In the genomic region with DNA sequence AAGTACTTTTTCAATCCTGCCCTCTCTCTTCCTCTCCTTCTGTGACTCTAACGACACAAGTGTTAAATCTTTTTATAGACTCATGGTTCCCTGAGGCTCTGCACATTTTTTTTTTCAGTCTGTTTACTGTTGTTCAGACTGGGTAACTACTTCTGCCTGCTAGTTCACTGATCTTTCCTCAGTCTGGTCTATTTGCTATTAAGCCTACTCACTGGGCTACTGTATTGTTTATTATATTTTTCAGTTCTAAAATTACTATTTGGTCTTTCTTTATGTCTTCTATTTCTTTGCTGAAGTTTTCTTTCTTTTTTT, we compare ENCODE assay signal across 12 cellular contexts. TPM values are rescaled to one million over a fixed set of nuclear protein-coding genes. Genes with fewer than 3 reads are reported as not detected.
DNase-seq lines count a peak whose midpoint lies in the region; ATAC-seq and TF ChIP-seq lines count a peak whose summit lies in the region.
"Had no signal": no experiment of that assay in that cellular context is flagged by ENCODE, and none has a peak within 500 bp of the region (broad histone marks: within the 10 kb centered on the region; RNA-seq: fewer than 3 reads in every experiment).

No MANE protein-coding gene starts in this region.

- TF ChIP-seq POLR2A in vagina (IDR thresholded peaks at IDR 0.05), result no peak

- H3K36me3 ChIP-seq in A673 (ENCODE audit: insufficient read depth, low read length, poor library complexity, severe bottlenecking) (no peaks in the 10 kb centered on the region), GM23338 (ENCODE audit: insufficient read depth) (no peaks in the 10 kb centered on the region), mucosa of descending colon (ENCODE audit: low read depth) (no peaks in the 10 kb centered on the region), vagina (no peaks in the 10 kb centered on the region)

- CTCF ChIA-PET in A673 (lab: Charles Lee), result no interaction called here

- TF ChIP-seq CTCF in A673 (conservative IDR thresholded peaks at IDR 0.05; ENCODE audit: low read depth, low read length) (no peak), GM23338 (conservative IDR thresholded peaks at IDR 0.05; ENCODE audit: low read depth in 2 of 2) (no peak), chondrocyte (IDR thresholded peaks at IDR 0.05) (no peak), mucosa of descending colon (IDR thresholded peaks at IDR 0.05) (no peak), vagina (IDR thresholded peaks at IDR 0.05) (no peak)

- peaks cover 28% of the 10 kb centered on the region for H3K4me1 Mint-ChIP-seq in GM23338
- peaks cover 53% of the 10 kb centered on the region for H3K4me1 Mint-ChIP-seq in chondrocyte (ENCODE audit: low read depth)

- no peak overlapping the region for H3K4me3 ChIP-seq in A673 (ENCODE audit: low read depth, low read length, poor library complexity, severe bottlenecking)
- H3K4me3 ChIP-seq in GM23338, result no peak overlapping the region
- H3K4me3 ChIP-seq in mucosa of descending colon, result no peak overlapping the region
- no peak overlapping the region for H3K4me3 ChIP-seq in vagina

- H3K9me3 ChIP-seq in A673 (ENCODE audit: low read depth, low read length, poor library complexity, severe bottlenecking), result no peaks in the 10 kb centered on the region
- H3K9me3 ChIP-seq in mucosa of descending colon, result no peaks in the 10 kb centered on the region
- H3K9me3 ChIP-seq in vagina, result no peaks in the 10 kb centered on the region

- H3K4me1 ChIP-seq in A673 (ENCODE audit: insufficient read depth, low read length, poor library complexity, severe bottlenecking) (peaks cover 33% of the 10 kb centered on the region), GM23338 (ENCODE audit: insufficient read depth) (peaks cover 13% of the 10 kb centered on the region; the same call in 1 of the 2 replicates), mucosa of descending colon (ENCODE audit: low read depth) (peaks cover 14% of the 10 kb centered on the region), vagina (peaks cover 75% of the 10 kb centered on the region)

- H2AFZ ChIP-seq in GM23338, result no peak overlapping the region

- H4K20me1 ChIP-seq in GM23338 (replicated peaks; ENCODE audit: insufficient read depth), result peaks cover 49% of the 10 kb centered on the region

- no peaks in the 10 kb centered on the region for H3K9me3 Mint-ChIP-seq in GM23338
- H3K9me3 Mint-ChIP-seq in chondrocyte (ENCODE audit: low read depth), result no peaks in the 10 kb centered on the region

- H3K4me2 ChIP-seq in GM23338, result no peak overlapping the region

- no peak for ATAC-seq in GM23338
- ATAC-seq in mucosa of descending colon, result peak; percentile 25

- POLR2A ChIA-PET in A673 (lab: Charles Lee; ENCODE audit: low non-redundant PET), result no interaction called here

- BruUV-seq in A673 (replicated peaks; lab: Mats Ljungman, UMichigan), result no TSS peak

- H3K4me3 Mint-ChIP-seq in GM23338 (no peak overlapping the region), chondrocyte (ENCODE audit: unreplicated experiment) (no peak overlapping the region)

- intact Hi-C loops in A673 (cut with micrococcal nuclease; ENCODE audit: unreplicated experiment) (no loop called here), mucosa of descending colon (cut with DNase I, micrococcal nuclease) (no loop called here), vagina (cut with DNase I) (no loop called here), posterior cingulate gyrus (cut with DNase I) (no loop called here)

- H3F3A ChIP-seq in GM23338 (replicated peaks; ENCODE audit: low read depth), result no peaks in the 10 kb centered on the region

- H3K27ac ChIP-seq in A673 (ENCODE audit: low read depth, low read length, poor library complexity, severe bottlenecking) (peak overlapping the region; percentile 26), GM23338 (ENCODE audit: low read depth) (no peak overlapping the region), vagina (no peak overlapping the region)

- DNase-seq in A673 (ENCODE audit: low spot score), result no peak
- DNase-seq in GM23338 (ENCODE audit: low spot score), result no peak
- DNase-seq in chondrocyte (ENCODE audit: low spot score), result no peak
- no peak for DNase-seq in mucosa of descending colon
- no peak for DNase-seq in vagina (ENCODE audit: extremely low spot score in 2 of 2)
- no peak for DNase-seq in NCI-H128 (lab: John Stamatoyannopoulos, UW; ENCODE audit: unreplicated experiment)
- DNase-seq in posterior cingulate gyrus, result no peak
- no peak for DNase-seq in activated effector memory CD4-positive, alpha-beta T cell treated with Interleukin-2 at 50 U/mL for 16 hours
- DNase-seq: activated effector memory CD4-positive, alpha-beta T cell treated with anti-CD3 and anti-CD28 coated beads, Interleukin-2, amount 50 U/mL, for 16 hours; cortex of kidney; mammary epithelial cell; NCI-H1105 treated with DMSO at 0.1 percent for 48 hours had no signal

- H3K27me3 ChIP-seq in A673 (replicated peaks; ENCODE audit: insufficient read depth, low read depth, low read length, poor library complexity), result no peaks in the 10 kb centered on the region
- H3K27me3 ChIP-seq in GM23338 (ENCODE audit: insufficient read depth), result no peaks in the 10 kb centered on the region
- no peaks in the 10 kb centered on the region for H3K27me3 ChIP-seq in vagina

- H3K36me3 Mint-ChIP-seq in GM23338 (ENCODE audit: low read depth) (no peaks in the 10 kb centered on the region), chondrocyte (ENCODE audit: low read depth) (no peaks in the 10 kb centered on the region)

- H3K27ac Mint-ChIP-seq in GM23338 (peak overlapping the region; percentile 34; the same call in 1 of the 2 replicates), chondrocyte (ENCODE audit: unreplicated experiment) (peak overlapping the region; percentile 87)

- peaks cover 98% of the 10 kb centered on the region for H3K79me2 ChIP-seq in GM23338 (replicated peaks; ENCODE audit: insufficient read depth)

- no peaks in the 10 kb centered on the region for H3K27me3 Mint-ChIP-seq in GM23338 (ENCODE audit: insufficient read depth, low read depth, poor library complexity)
- no peaks in the 10 kb centered on the region for H3K27me3 Mint-ChIP-seq in chondrocyte (ENCODE audit: low read depth)

- no peaks in the 10 kb centered on the region for H3K9me2 ChIP-seq in GM23338 (ENCODE audit: insufficient read depth)

TF ChIP-seq in GM23338, 12 proteins besides CTCF, POLR2A, EP300 and RAD21 (continues in another document):
- TF ChIP-seq CREB1 (CRISPR knock-in tag; IDR thresholded peaks at IDR 0.05; ENCODE audit: low read depth) (no peak), POLR2AphosphoS5 (IDR thresholded peaks at IDR 0.05; ENCODE audit: low read depth) (no peak), EZH2 (IDR thresholded peaks at IDR 0.05; ENCODE audit: low read depth, unreplicated experiment) (no peak), EZH2phosphoT487 (IDR thresholded peaks at IDR 0.05; ENCODE audit: unreplicated experiment) (no peak)
- TF ChIP-seq, protein P1, sequence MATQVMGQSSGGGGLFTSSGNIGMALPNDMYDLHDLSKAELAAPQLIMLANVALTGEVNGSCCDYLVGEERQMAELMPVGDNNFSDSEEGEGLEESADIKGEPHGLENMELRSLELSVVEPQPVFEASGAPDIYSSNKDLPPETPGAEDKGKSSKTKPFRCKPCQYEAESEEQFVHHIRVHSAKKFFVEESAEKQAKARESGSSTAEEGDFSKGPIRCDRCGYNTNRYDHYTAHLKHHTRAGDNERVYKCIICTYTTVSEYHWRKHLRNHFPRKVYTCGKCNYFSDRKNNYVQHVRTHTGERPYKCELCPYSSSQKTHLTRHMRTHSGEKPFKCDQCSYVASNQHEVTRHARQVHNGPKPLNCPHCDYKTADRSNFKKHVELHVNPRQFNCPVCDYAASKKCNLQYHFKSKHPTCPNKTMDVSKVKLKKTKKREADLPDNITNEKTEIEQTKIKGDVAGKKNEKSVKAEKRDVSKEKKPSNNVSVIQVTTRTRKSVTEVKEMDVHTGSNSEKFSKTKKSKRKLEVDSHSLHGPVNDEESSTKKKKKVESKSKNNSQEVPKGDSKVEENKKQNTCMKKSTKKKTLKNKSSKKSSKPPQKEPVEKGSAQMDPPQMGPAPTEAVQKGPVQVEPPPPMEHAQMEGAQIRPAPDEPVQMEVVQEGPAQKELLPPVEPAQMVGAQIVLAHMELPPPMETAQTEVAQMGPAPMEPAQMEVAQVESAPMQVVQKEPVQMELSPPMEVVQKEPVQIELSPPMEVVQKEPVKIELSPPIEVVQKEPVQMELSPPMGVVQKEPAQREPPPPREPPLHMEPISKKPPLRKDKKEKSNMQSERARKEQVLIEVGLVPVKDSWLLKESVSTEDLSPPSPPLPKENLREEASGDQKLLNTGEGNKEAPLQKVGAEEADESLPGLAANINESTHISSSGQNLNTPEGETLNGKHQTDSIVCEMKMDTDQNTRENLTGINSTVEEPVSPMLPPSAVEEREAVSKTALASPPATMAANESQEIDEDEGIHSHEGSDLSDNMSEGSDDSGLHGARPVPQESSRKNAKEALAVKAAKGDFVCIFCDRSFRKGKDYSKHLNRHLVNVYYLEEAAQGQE (IDR thresholded peaks at IDR 0.05; ENCODE audit: unreplicated experiment), result no peak

RNA-seq across cellular contexts. Expression of a gene that starts 21.3 kb away (rescaled TPM):
- 83.8 and 86.0 TPM in 2 replicates for total RNA-seq in A673 (2021)
- 49.6 and 52.7 TPM in 2 replicates for total RNA-seq in GM23338 (2014; rRNA removed; shearing (Covaris generic))
- polyA plus RNA-seq in GM23338 (2016; fragmentation: Nextera tagmentation; extraction: Ambion mirVana), result 7.9 and 9.0 TPM in 2 replicates
- 56.2 to 72.3 TPM (median 70.8 TPM) in 3 replicates for total RNA-seq in chondrocyte
- total RNA-seq in mucosa of descending colon, result 10 to 100 TPM; 45.9 to 54.0 (median 53.4) TPM
- total RNA-seq in vagina, result 28.2 TPM
